Comparison of ENCODE assay signal across 18 cellular contexts in the genomic region with DNA sequence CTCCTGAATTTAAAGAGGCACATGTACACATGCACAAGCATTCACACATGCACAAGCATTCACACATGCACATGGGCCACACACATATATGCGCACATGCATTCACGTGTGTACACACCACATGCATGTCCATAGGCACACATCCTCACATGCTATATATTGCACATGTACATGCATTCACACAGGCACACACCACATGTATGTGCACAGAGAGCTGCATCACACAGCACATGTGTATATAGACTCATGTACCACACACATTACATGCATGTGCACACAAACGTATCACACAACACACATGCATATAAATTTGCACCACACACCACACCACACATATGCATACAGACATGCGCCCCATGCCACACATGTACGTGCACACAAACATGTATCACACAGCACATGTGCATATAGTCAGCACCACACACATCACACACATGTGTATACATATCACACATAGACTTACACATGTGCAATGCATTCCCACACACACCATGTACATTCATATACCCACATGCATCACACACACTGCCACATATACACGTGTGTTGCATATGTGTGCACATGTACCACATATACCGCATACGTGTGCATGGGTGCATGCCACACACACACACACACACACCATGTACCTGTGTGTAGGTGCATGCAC. TPM values are rescaled to one million over a fixed set of nuclear protein-coding genes. Genes with fewer than 3 reads are reported as not detected.
A peak's percentile ranks its signal among the peaks of the same experiment; 100 is the strongest.
DNase-seq lines count a peak whose midpoint lies in the region; ATAC-seq and TF ChIP-seq lines count a peak whose summit lies in the region.
"Had no signal": no experiment of that assay in that cellular context is flagged by ENCODE, and none has a peak within 500 bp of the region (broad histone marks: within the 10 kb centered on the region; RNA-seq: fewer than 3 reads in every experiment).

No MANE protein-coding gene starts in this region.

- no peaks in the 10 kb centered on the region for H3K36me3 Mint-ChIP-seq in endothelial cell (ENCODE audit: low read depth, unreplicated experiment)
- no peaks in the 10 kb centered on the region for H3K36me3 Mint-ChIP-seq in nephron (ENCODE audit: low read depth)
- H3K36me3 Mint-ChIP-seq: T-cell had no signal

- H3K4me1 ChIP-seq in heart right ventricle (peaks cover 13 to 63% (median 46%) of the 10 kb centered on the region in 9 donors), uterus (peaks cover 4 to 15% of the 10 kb centered on the region in 2 donors), breast epithelium (no peaks in the 10 kb centered on the region), aorta (ENCODE audit: control insufficient read depth in 1 of 2, insufficient read depth in 2 of 2, low read length in 2 of 2) (no peaks in the 10 kb centered on the region)
- H3K4me1 ChIP-seq: HAP-1 had no signal

- no peak for TF ChIP-seq CTCF in heart right ventricle (IDR thresholded peaks at IDR 0.05)
- TF ChIP-seq CTCF in endothelial cell (IDR thresholded peaks at IDR 0.05; ENCODE audit: unreplicated experiment), result no peak
- TF ChIP-seq CTCF in nephron (IDR thresholded peaks at IDR 0.05; ENCODE audit: unreplicated experiment in 3 of 3), result no peak
- TF ChIP-seq CTCF in uterus (IDR thresholded peaks at IDR 0.05), result no peak
- no peak for TF ChIP-seq CTCF in breast epithelium (IDR thresholded peaks at IDR 0.05)

- DNase-seq in heart right ventricle, result peak in 1 of 2 donors; percentile 0
- no peak for DNase-seq in Right ventricle myocardium inferior (ENCODE audit: missing footprints)
- DNase-seq in endothelial cell (ENCODE audit: low spot score), result no peak
- DNase-seq in uterus, result no peak
- no peak for DNase-seq in breast epithelium (ENCODE audit: low spot score in 2 of 2)
- no peak for DNase-seq in aorta
- DNase-seq: activated CD4-positive, alpha-beta T cell treated with anti-CD3 and anti-CD28 coated beads, Interleukin-2, amount 10 ng/mL, durations not matched to agents 24 days and 14 days; activated effector memory CD4-positive, alpha-beta T cell treated with anti-CD3 and anti-CD28 coated beads, Interleukin-2, amount 50 U/mL, for 16 hours; effector memory CD8-positive, alpha-beta T cell; NCI-H526 treated with DMSO at 0.1 percent for 48 hours; SHP77 treated with DMSO at 0.1 percent for 48 hours; T-cell; thyroid gland had no signal

- TF ChIP-seq POLR2A in uterus (IDR thresholded peaks at IDR 0.05) (no peak), breast epithelium (IDR thresholded peaks at IDR 0.05) (no peak)

- H3K9me3 Mint-ChIP-seq in endothelial cell (ENCODE audit: unreplicated experiment) (no peaks in the 10 kb centered on the region), nephron (peaks cover 2% of the 10 kb centered on the region)
- H3K9me3 Mint-ChIP-seq: activated CD4-positive, alpha-beta T cell treated with anti-CD3 and anti-CD28 coated beads, Interleukin-2, amount 10 ng/mL, durations not matched to agents 24 days and 14 days; effector memory CD8-positive, alpha-beta T cell; neural crest cell; T-cell had no signal

- H3K27ac Mint-ChIP-seq in endothelial cell (ENCODE audit: unreplicated experiment) (peak overlapping the region; percentile 57), nephron (peak overlapping the region; percentile 68 to 82 (median 69))
- H3K27ac Mint-ChIP-seq: activated CD4-positive, alpha-beta T cell treated with anti-CD3 and anti-CD28 coated beads, Interleukin-2, amount 10 ng/mL, durations not matched to agents 24 days and 14 days; effector memory CD8-positive, alpha-beta T cell; T-cell had no signal

- 88 to 90% methylated on average over 8 of the region's 8 CpGs for WGBS in heart right ventricle, 2 donors
- 79 to 81% methylated on average over 8 of the region's 8 CpGs for WGBS in aorta, 2 donors

- H3K4me3 ChIP-seq in heart right ventricle (no peak overlapping the region), uterus (no peak overlapping the region), breast epithelium (peak overlapping the region in 1 of 3 donors; percentile 22), aorta (ENCODE audit: low read length in 2 of 2) (no peak overlapping the region)
- H3K4me3 ChIP-seq: adrenal gland, HAP-1, thyroid gland had no signal

- H3K4me3 Mint-ChIP-seq in endothelial cell (ENCODE audit: unreplicated experiment) (no peak overlapping the region), nephron (peak overlapping the region in 1 of 3 experiments; percentile 48)
- H3K4me3 Mint-ChIP-seq: activated CD4-positive, alpha-beta T cell treated with anti-CD3 and anti-CD28 coated beads, Interleukin-2, amount 10 ng/mL, durations not matched to agents 24 days and 14 days; effector memory CD8-positive, alpha-beta T cell; neural crest cell; T-cell had no signal

- H3K36me3 ChIP-seq in heart right ventricle (no peaks in the 10 kb centered on the region), uterus (no peaks in the 10 kb centered on the region), breast epithelium (no peaks in the 10 kb centered on the region), aorta (ENCODE audit: control insufficient read depth in 1 of 2, insufficient read depth in 2 of 2, low read length in 1 of 2) (no peaks in the 10 kb centered on the region)
- H3K36me3 ChIP-seq: adrenal gland, HAP-1, thyroid gland had no signal

- intact Hi-C loops in heart right ventricle (cut with DNase I), result loop anchor here in 2 of 10 donors (5.0 to 10.0 kb wide), 2 partner anchors 33 to 46 kb away; no protein-coding TSS in a partner anchor
- intact Hi-C loops in Right ventricle myocardium inferior (cut with DNase I), result no loop called here
- intact Hi-C loops in uterus (cut with DNase I; ENCODE audit: low total_unique reads), result no loop called here
- intact Hi-C loops in breast epithelium (cut with DNase I; ENCODE audit: low total_unique reads), result no loop called here
- intact Hi-C loops in aorta (cut with DNase I), result no loop called here

- H3K27ac ChIP-seq in heart right ventricle (peak overlapping the region in 7 of 10 donors; percentile 35 to 81 (median 67)), uterus (peak overlapping the region; percentile 55 to 75), breast epithelium (peak overlapping the region in 1 of 2 donors; percentile 72), aorta (ENCODE audit: low read depth in 1 of 2, low read length in 2 of 2) (no peak overlapping the region)
- H3K27ac ChIP-seq: thyroid gland had no signal

- H3K9me3 ChIP-seq in heart right ventricle (no peaks in the 10 kb centered on the region), uterus (no peaks in the 10 kb centered on the region), breast epithelium (no peaks in the 10 kb centered on the region), aorta (ENCODE audit: control insufficient read depth, low read length) (no peaks in the 10 kb centered on the region)
- H3K9me3 ChIP-seq: adrenal gland, HAP-1, thyroid gland had no signal

- peak in 1 of 8 donors; percentile 7 for ATAC-seq in heart right ventricle
- no peak for ATAC-seq in Right ventricle myocardium inferior
- ATAC-seq in HG02571 (IDR thresholded peaks at IDR 0.05; ENCODE audit: unreplicated experiment), result no peak
- ATAC-seq in aorta (ENCODE audit: low FRiP score), result no peak
- ATAC-seq: effector memory CD8-positive, alpha-beta T cell; T-cell had no signal

- H3K4me1 Mint-ChIP-seq in endothelial cell (ENCODE audit: unreplicated experiment), result no peaks in the 10 kb centered on the region
- H3K4me1 Mint-ChIP-seq in nephron, result peaks cover 43% of the 10 kb centered on the region
- H3K4me1 Mint-ChIP-seq: activated CD4-positive, alpha-beta T cell treated with anti-CD3 and anti-CD28 coated beads, Interleukin-2, amount 10 ng/mL, durations not matched to agents 24 days and 14 days had no signal

- H3K27me3 ChIP-seq in heart right ventricle, result no peaks in the 10 kb centered on the region
- H3K27me3 ChIP-seq in uterus, result no peaks in the 10 kb centered on the region
- peaks cover 0 to 7% of the 10 kb centered on the region in 2 donors for H3K27me3 ChIP-seq in breast epithelium
- no peaks in the 10 kb centered on the region for H3K27me3 ChIP-seq in aorta (ENCODE audit: control insufficient read depth in 1 of 2, insufficient read depth in 2 of 2, low read length in 1 of 2)
- H3K27me3 ChIP-seq: adrenal gland, thyroid gland had no signal

- H3K27me3 Mint-ChIP-seq in endothelial cell (ENCODE audit: unreplicated experiment) (no peaks in the 10 kb centered on the region), nephron (ENCODE audit: low read depth) (peaks cover 12% of the 10 kb centered on the region)

RNA-seq across cellular contexts. Expression of a gene that starts 54.6 kb away (rescaled TPM):
- total RNA-seq in heart right ventricle (10 to 100 TPM; 33.7 to 87.1 (median 48.8) TPM), Right ventricle myocardium inferior (51.6 TPM), endothelial cell (ENCODE audit: unreplicated experiment) (61.1 TPM), uterus (100 to 1,000 TPM in 3 of 4 donors, 10 to 100 TPM in 1; 73.0 to 223 (median 152) TPM), breast epithelium (10 to 100 TPM; 48.3 to 62.9 (median 55.8) TPM), aorta (100 to 1,000 TPM; 289 to 301 TPM)
- polyA plus RNA-seq in heart right ventricle (10 to 100 TPM; 63.1 to 70.6 TPM), aorta (100 to 1,000 TPM in 1 of 2 donors, 10 to 100 TPM in 1; 97.3 to 963 TPM)

Comparison
In these comparisons a context has a peak if more than half of its experiments do, and no peak if none do; other contexts are left out.
1. H3K27ac ChIP-seq: peak in heart right ventricle (7 of 10) and uterus (2 of 2); none in aorta (0 of 2).